ENCODE assay signal across 1 cellular context in genomic region chr13:48014359-48014758, GRCh38.
TF ChIP-seq lines count a peak whose summit lies in the region.

No MANE protein-coding gene starts in this region.

TF ChIP-seq in GM23338, 12 proteins besides CTCF, POLR2A, EP300 and RAD21 (continued from another document):
- TF ChIP-seq, protein P1, sequence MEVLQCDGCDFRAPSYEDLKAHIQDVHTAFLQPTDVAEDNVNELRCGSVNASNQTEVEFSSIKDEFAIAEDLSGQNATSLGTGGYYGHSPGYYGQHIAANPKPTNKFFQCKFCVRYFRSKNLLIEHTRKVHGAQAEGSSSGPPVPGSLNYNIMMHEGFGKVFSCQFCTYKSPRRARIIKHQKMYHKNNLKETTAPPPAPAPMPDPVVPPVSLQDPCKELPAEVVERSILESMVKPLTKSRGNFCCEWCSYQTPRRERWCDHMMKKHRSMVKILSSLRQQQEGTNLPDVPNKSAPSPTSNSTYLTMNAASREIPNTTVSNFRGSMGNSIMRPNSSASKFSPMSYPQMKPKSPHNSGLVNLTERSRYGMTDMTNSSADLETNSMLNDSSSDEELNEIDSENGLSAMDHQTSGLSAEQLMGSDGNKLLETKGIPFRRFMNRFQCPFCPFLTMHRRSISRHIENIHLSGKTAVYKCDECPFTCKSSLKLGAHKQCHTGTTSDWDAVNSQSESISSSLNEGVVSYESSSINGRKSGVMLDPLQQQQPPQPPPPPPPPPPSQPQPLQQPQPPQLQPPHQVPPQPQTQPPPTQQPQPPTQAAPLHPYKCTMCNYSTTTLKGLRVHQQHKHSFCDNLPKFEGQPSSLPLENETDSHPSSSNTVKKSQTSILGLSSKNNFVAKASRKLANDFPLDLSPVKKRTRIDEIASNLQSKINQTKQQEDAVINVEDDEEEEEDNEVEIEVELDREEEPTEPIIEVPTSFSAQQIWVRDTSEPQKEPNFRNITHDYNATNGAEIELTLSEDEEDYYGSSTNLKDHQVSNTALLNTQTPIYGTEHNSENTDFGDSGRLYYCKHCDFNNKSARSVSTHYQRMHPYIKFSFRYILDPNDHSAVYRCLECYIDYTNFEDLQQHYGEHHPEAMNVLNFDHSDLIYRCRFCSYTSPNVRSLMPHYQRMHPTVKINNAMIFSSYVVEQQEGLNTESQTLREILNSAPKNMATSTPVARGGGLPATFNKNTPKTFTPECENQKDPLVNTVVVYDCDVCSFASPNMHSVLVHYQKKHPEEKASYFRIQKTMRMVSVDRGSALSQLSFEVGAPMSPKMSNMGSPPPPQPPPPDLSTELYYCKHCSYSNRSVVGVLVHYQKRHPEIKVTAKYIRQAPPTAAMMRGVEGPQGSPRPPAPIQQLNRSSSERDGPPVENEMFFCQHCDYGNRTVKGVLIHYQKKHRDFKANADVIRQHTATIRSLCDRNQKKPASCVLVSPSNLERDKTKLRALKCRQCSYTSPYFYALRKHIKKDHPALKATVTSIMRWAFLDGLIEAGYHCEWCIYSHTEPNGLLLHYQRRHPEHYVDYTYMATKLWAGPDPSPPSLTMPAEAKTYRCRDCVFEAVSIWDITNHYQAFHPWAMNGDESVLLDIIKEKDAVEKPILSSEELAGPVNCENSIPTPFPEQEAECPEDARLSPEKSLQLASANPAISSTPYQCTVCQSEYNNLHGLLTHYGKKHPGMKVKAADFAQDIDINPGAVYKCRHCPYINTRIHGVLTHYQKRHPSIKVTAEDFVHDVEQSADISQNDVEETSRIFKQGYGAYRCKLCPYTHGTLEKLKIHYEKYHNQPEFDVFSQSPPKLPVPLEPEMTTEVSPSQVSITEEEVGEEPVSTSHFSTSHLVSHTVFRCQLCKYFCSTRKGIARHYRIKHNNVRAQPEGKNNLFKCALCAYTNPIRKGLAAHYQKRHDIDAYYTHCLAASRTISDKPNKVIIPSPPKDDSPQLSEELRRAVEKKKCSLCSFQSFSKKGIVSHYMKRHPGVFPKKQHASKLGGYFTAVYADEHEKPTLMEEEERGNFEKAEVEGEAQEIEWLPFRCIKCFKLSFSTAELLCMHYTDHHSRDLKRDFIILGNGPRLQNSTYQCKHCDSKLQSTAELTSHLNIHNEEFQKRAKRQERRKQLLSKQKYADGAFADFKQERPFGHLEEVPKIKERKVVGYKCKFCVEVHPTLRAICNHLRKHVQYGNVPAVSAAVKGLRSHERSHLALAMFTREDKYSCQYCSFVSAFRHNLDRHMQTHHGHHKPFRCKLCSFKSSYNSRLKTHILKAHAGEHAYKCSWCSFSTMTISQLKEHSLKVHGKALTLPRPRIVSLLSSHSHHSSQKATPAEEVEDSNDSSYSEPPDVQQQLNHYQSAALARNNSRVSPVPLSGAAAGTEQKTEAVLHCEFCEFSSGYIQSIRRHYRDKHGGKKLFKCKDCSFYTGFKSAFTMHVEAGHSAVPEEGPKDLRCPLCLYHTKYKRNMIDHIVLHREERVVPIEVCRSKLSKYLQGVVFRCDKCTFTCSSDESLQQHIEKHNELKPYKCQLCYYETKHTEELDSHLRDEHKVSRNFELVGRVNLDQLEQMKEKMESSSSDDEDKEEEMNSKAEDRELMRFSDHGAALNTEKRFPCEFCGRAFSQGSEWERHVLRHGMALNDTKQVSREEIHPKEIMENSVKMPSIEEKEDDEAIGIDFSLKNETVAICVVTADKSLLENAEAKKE (CRISPR knock-in tag; IDR thresholded peaks at IDR 0.05) = no peak
- TF ChIP-seq CREB1 (CRISPR knock-in tag; IDR thresholded peaks at IDR 0.05; ENCODE audit: low read depth) = no peak
TF ChIP-seq in GM23338: peak in this region for 0.
